ENCODE assay signal across 1 cellular context in genomic region chr21:45511007-45511406, GRCh38.
TF ChIP-seq lines count a peak whose summit lies in the region.

No MANE protein-coding gene starts in this region.

TF ChIP-seq in IMR-90, 13 proteins besides CTCF, POLR2A, EP300 and RAD21 (continued from another document):
- TF ChIP-seq SMC3 (IDR thresholded peaks at IDR 0.05; ENCODE audit: low read depth, low read length) = no peak
- TF ChIP-seq NFE2L2 (IDR thresholded peaks at IDR 0.05; ENCODE audit: low read depth, low read length) = no peak
- no peak for TF ChIP-seq MAFK (IDR thresholded peaks at IDR 0.05; ENCODE audit: low read depth, low read length)
- TF ChIP-seq USF2 (IDR thresholded peaks at IDR 0.05; ENCODE audit: low read depth, low read length) = no peak
- TF ChIP-seq CHD1 (IDR thresholded peaks at IDR 0.05; ENCODE audit: low read depth, low read length) = no peak
- no peak for TF ChIP-seq RFX5 (IDR thresholded peaks at IDR 0.05; ENCODE audit: low read depth, low read length)
- TF ChIP-seq ELK1 (IDR thresholded peaks at IDR 0.05; ENCODE audit: borderline replicate concordance, low read depth, low read length) = no peak
